In the genomic region with DNA sequence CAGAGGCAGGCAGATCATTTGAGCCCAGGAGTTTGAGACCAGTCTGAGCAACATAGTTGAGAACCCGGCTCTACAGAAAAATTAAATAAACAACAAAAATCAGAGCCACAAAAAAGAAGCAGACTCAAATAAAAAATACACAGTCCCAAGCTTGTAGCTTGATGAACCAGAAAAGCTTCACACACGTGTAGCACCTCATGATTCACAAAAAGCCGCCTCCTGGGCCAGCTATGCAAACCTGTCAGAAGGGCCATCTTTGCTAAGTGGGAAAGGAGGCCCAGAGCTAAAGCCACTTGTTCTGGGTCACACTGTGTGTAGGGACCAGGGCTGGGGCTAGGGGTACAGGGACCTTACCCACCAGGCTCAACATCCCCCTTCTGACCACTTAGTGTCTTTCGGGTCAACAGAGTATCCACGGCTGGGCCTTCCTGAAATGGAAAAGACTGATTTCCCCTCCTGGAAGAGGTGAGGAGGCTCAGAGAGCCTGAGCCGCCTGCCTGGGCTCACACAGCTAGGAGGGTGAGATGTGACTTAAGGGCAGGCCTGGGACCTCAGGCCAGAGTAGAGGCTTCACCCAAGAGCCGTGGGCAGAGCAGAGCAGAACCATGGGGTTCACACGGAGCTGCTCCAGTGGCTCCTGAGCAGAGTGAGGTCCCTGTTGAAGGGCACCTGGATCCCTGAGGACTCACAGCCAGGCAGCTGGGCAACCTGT, we compare ENCODE assay signal across 22 cellular contexts.
"Had no signal": no experiment of that assay in that cellular context is flagged by ENCODE, and none has a peak within 500 bp of the region (broad histone marks: within the 10 kb centered on the region; RNA-seq: fewer than 3 reads in every experiment).

No MANE protein-coding gene starts in this region.

- H3K36me3 ChIP-seq: left ventricle myocardium inferior, lower lobe of right lung, neutrophil, spleen, thoracic aorta had no signal

- H3K4me3 ChIP-seq: dorsolateral prefrontal cortex, left ventricle myocardium inferior, lower lobe of right lung, spleen, thoracic aorta had no signal

- FAIRE-seq: kidney, urothelium cell line had no signal

- H3K9me3 Mint-ChIP-seq: memory B cell; nephron progenitor cell; stimulated activated naive B cell treated with anti-CD40 and anti-IgM and Interleukin-4, amounts not matched to agents 10 μg/mL and 1 μg/mL and 100 μg/mL, for 72 hours; stimulated activated naive CD8-positive, alpha-beta T cell treated with anti-CD3 and anti-CD28 coated beads, Interleukin-15, amount 100 ng/mL, for 72 hours had no signal

- H3K9me3 ChIP-seq: left ventricle myocardium inferior, lower lobe of right lung, neutrophil, spleen, thoracic aorta had no signal

- H3K27me3 ChIP-seq: dorsolateral prefrontal cortex, foreskin keratinocyte, neutrophil had no signal

- ATAC-seq: foreskin keratinocyte; left cardiac atrium; lower lobe of right lung; sciatic nerve; stimulated activated naive B cell treated with anti-CD40 and anti-IgM and Interleukin-4, amounts not matched to agents 10 μg/mL and 1 μg/mL and 100 μg/mL, for 72 hours; stimulated activated naive CD8-positive, alpha-beta T cell treated with anti-CD3 and anti-CD28 coated beads, Interleukin-15, amount 100 ng/mL, for 72 hours had no signal

- H3K27ac Mint-ChIP-seq: memory B cell; nephron progenitor cell; stimulated activated naive B cell treated with anti-CD40 and anti-IgM and Interleukin-4, amounts not matched to agents 10 μg/mL and 1 μg/mL and 100 μg/mL, for 72 hours; stimulated activated naive CD8-positive, alpha-beta T cell treated with anti-CD3 and anti-CD28 coated beads, Interleukin-15, amount 100 ng/mL, for 72 hours had no signal

- DNase-seq: cortex of kidney; dorsolateral prefrontal cortex; effector CD8-positive, alpha-beta T cell; foreskin keratinocyte; kidney; left cardiac atrium; left ventricle myocardium inferior; midbrain; nephron progenitor cell; spleen; stimulated activated CD4-positive, alpha-beta T cell treated with anti-CD3 and anti-CD28 coated beads, Interleukin-15, amount 100 ng/mL, for 24 hours; stimulated activated CD4-positive, alpha-beta T cell treated with anti-CD3 and anti-CD28 coated beads, Interleukin-1b, Interleukin-23, amount 100 ng/mL, for 48 hours; stimulated activated CD4-positive, alpha-beta T cell treated with anti-CD3 and anti-CD28 coated beads, Interleukin-4, amount 100 ng/mL, for 4 hours; stimulated activated naive B cell treated with anti-CD40 and anti-IgM and Interleukin-4, amounts not matched to agents 10 μg/mL and 1 μg/mL and 100 μg/mL, for 72 hours; stimulated activated naive CD8-positive, alpha-beta T cell treated with anti-CD3 and anti-CD28 coated beads, Interleukin-15, amount 100 ng/mL, for 72 hours; trophoblast cell had no signal

- H3K27ac ChIP-seq: dorsolateral prefrontal cortex, foreskin keratinocyte, left ventricle myocardium inferior, lower lobe of right lung, neutrophil, spleen, thoracic aorta had no signal

- H3K4me3 Mint-ChIP-seq: memory B cell; nephron progenitor cell; stimulated activated naive B cell treated with anti-CD40 and anti-IgM and Interleukin-4, amounts not matched to agents 10 μg/mL and 1 μg/mL and 100 μg/mL, for 72 hours; stimulated activated naive CD8-positive, alpha-beta T cell treated with anti-CD3 and anti-CD28 coated beads, Interleukin-15, amount 100 ng/mL, for 72 hours had no signal

- H3K36me3 Mint-ChIP-seq: memory B cell; stimulated activated naive B cell treated with anti-CD40 and anti-IgM and Interleukin-4, amounts not matched to agents 10 μg/mL and 1 μg/mL and 100 μg/mL, for 72 hours had no signal
